ENCODE assay signal across 8 cellular contexts in genomic region chr4:48173055-48173991, GRCh38. TPM values are rescaled to one million over a fixed set of nuclear protein-coding genes. Genes with fewer than 3 reads are reported as not detected.
A peak's percentile ranks its signal among the peaks of the same experiment; 100 is the strongest.
DNase-seq lines count a peak whose midpoint lies in the region; ATAC-seq and TF ChIP-seq lines count a peak whose summit lies in the region.

No MANE protein-coding gene starts in this region.

- peak overlapping the region; percentile 29 for H3K4me2 ChIP-seq in SK-N-SH

- no peaks in the 10 kb centered on the region for H4K20me1 ChIP-seq in SK-N-SH (ENCODE audit: insufficient read depth)

- POLR2A ChIA-PET in SK-N-SH (lab: Yijun Ruan, JAX) = no interaction called here

- H3K27me3 ChIP-seq in SK-N-SH (ENCODE audit: insufficient read depth) = no peaks in the 10 kb centered on the region
- H3K27me3 ChIP-seq in iPS-20b (ENCODE audit: insufficient read depth, low read length) = no peaks in the 10 kb centered on the region

- peak overlapping the region; percentile 6; the same call in 1 of the 2 replicates for H3K9ac ChIP-seq in SK-N-SH
- peak overlapping the region; percentile 51; the same call in 1 of the 2 replicates for H3K9ac ChIP-seq in iPS-20b (ENCODE audit: low read depth, low read length)

- H3K9me3 ChIP-seq in SK-N-SH (no peaks in the 10 kb centered on the region), iPS-20b (ENCODE audit: insufficient read depth, low read depth, low read length) (no peaks in the 10 kb centered on the region; the same call in 1 of the 2 replicates)

- H3K79me2 ChIP-seq in SK-N-SH (ENCODE audit: insufficient read depth) = no peaks in the 10 kb centered on the region

- H3K4me1 ChIP-seq in SK-N-SH (ENCODE audit: control insufficient read depth in 1 of 2, insufficient read depth in 2 of 2, low read depth in 1 of 2, low read length in 1 of 2) = peaks cover 3 to 11% of the 10 kb centered on the region in 2 experiments; a peak in 1 of 4 replicates
- peaks cover 12% of the 10 kb centered on the region for H3K4me1 ChIP-seq in iPS-20b (ENCODE audit: insufficient read depth, low read length)

- no peak for TF ChIP-seq CTCF in SK-N-SH (IDR thresholded peaks at IDR 0.05)

- DNase-seq in Right ventricle myocardium superior (no peak), cardiac septum (ENCODE audit: low spot score) (no peak), SK-N-SH (no peak), NCI-H1436 (lab: John Stamatoyannopoulos, UW) (no peak), NCI-H146 (lab: John Stamatoyannopoulos, UW) (no peak)
- DNase-seq in stimulated activated CD4-positive, alpha-beta T cell treated with anti-CD3 and anti-CD28 coated beads, Interleukin-15, amount 100 ng/mL, for 24 hours = no peak

- intact Hi-C loops in Right ventricle myocardium superior (cut with DNase I) (no loop called here), cardiac septum (cut with DNase I) (no loop called here)

- peaks cover 8% of the 10 kb centered on the region for H3F3A ChIP-seq in SK-N-SH (replicated peaks; ENCODE audit: insufficient read depth)

- 72% methylated on average over 6 of the region's 6 CpGs for WGBS in SK-N-SH (ENCODE audit: low lambda C conversion rate)

- peak; percentile 36 for ATAC-seq in Right ventricle myocardium superior (ENCODE audit: poor library complexity)
- ATAC-seq in HG02981 (IDR thresholded peaks at IDR 0.05; ENCODE audit: unreplicated experiment) = peak; percentile 59

- no peaks in the 10 kb centered on the region for H3K9me2 ChIP-seq in SK-N-SH

- H3K27ac ChIP-seq in SK-N-SH (ENCODE audit: low read depth in 2 of 2, low read length in 1 of 2) (peak overlapping the region; percentile 51 to 83; a peak in 3 of 4 replicates), iPS-20b (ENCODE audit: low read length) (peak overlapping the region; percentile 2)

- H3K4me3 ChIP-seq in SK-N-SH (ENCODE audit: low read depth in 2 of 2, low read length in 1 of 2) = no peak overlapping the region
- no peak overlapping the region for H3K4me3 ChIP-seq in iPS-20b (ENCODE audit: low read length)

- peak overlapping the region; percentile 75 for H2AFZ ChIP-seq in SK-N-SH (ENCODE audit: low read depth)

- H3K36me3 ChIP-seq in SK-N-SH (replicated peaks in 1 of 2; ENCODE audit: control insufficient read depth in 1 of 2, insufficient read depth in 2 of 2, low read length in 1 of 2) (no peaks in the 10 kb centered on the region), iPS-20b (ENCODE audit: insufficient read depth, low read depth, low read length) (no peaks in the 10 kb centered on the region)

- CTCF ChIA-PET in SK-N-SH (lab: Yijun Ruan, JAX) = no interaction called here

- TF ChIP-seq RAD21 in SK-N-SH (IDR thresholded peaks at IDR 0.05; ENCODE audit: low read length) = no peak

- TF ChIP-seq EP300 in SK-N-SH (IDR thresholded peaks at IDR 0.05; ENCODE audit: borderline replicate concordance in 1 of 2, low read depth in 1 of 2, low read length in 1 of 2) = no peak

TF ChIP-seq in SK-N-SH, 30 proteins besides CTCF, POLR2A, EP300 and RAD21:
- TF ChIP-seq, protein P1, sequence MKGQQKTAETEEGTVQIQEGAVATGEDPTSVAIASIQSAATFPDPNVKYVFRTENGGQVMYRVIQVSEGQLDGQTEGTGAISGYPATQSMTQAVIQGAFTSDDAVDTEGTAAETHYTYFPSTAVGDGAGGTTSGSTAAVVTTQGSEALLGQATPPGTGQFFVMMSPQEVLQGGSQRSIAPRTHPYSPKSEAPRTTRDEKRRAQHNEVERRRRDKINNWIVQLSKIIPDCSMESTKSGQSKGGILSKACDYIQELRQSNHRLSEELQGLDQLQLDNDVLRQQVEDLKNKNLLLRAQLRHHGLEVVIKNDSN (IDR thresholded peaks at IDR 0.05; ENCODE audit: borderline replicate concordance, low read depth) = no peak
- TF ChIP-seq PBX3 (IDR thresholded peaks at IDR 0.05) (peak; percentile 54), JUND (IDR thresholded peaks at IDR 0.05) (peak; percentile 88), FOSL2 (IDR thresholded peaks at IDR 0.05; ENCODE audit: borderline replicate concordance, low read depth) (peak; percentile 76), TCF12 (IDR thresholded peaks at IDR 0.05) (peak; percentile 62), POLR2AphosphoS5 (IDR thresholded peaks at IDR 0.05; ENCODE audit: low read depth, low read length) (no peak), YY1 (IDR thresholded peaks at IDR 0.05; ENCODE audit: low read depth) (peak; percentile 60; the same call in 1 of the 2 replicates), TEAD4 (IDR thresholded peaks at IDR 0.05; ENCODE audit: borderline replicate concordance, insufficient read depth) (peak; percentile 38; the same call in 1 of the 2 replicates), SMC3 (IDR thresholded peaks at IDR 0.05; ENCODE audit: low read depth, low read length) (no peak)
TF ChIP-seq in SK-N-SH: peak in this region for 6.

RNA-seq across cellular contexts. Expression of gene TXK, which starts 39.3 kb away (rescaled TPM):
- total RNA-seq in Right ventricle myocardium superior (0.43 TPM), cardiac septum (1.2 TPM)
- 0.60 and 0.61 TPM in 2 replicates for polyA plus RNA-seq in SK-N-SH (2012; rRNA removed)
- polyA plus RNA-seq in SK-N-SH (2012; cell fraction: cytosol; rRNA removed) = 0.66 and 0.72 TPM in 2 replicates
- polyA plus RNA-seq in SK-N-SH (2012; cell fraction: nucleus; rRNA removed) = 0.93 and 1.4 TPM in 2 replicates
